1 cellular context compared by ENCODE assay signal in genomic region chr11:76177250-76177686, GRCh38.
TF ChIP-seq lines count a peak whose summit lies in the region.

No MANE protein-coding gene starts in this region.

TF ChIP-seq in IMR-90, 13 proteins besides CTCF, POLR2A, EP300 and RAD21 (continued from another document):
- no peak for TF ChIP-seq RFX5 (IDR thresholded peaks at IDR 0.05; ENCODE audit: low read depth, low read length)
- TF ChIP-seq BHLHE40 (IDR thresholded peaks at IDR 0.05; ENCODE audit: low read depth, low read length), result no peak
- no peak for TF ChIP-seq CEBPB (IDR thresholded peaks at IDR 0.05; ENCODE audit: low read depth, low read length)
- TF ChIP-seq USF2 (IDR thresholded peaks at IDR 0.05; ENCODE audit: low read depth, low read length), result no peak
